26 cellular contexts compared by ENCODE assay signal in genomic region chr15:68303134-68303533, GRCh38.
"Had no signal": no experiment of that assay in that cellular context is flagged by ENCODE, and none has a peak within 500 bp of the region (broad histone marks: within the 10 kb centered on the region; RNA-seq: fewer than 3 reads in every experiment).

No MANE protein-coding gene starts in this region.

- H3K9me3 ChIP-seq: left lung, mucosa of descending colon, neutrophil, ovary, prostate gland, tibial nerve had no signal

- ATAC-seq: activated CD8-positive, alpha-beta T cell treated with anti-CD3 and anti-CD28 coated beads for 36 hours; activated naive CD4-positive, alpha-beta T cell treated with anti-CD3 and anti-CD28 coated beads, Interleukin-2, amount 50 U/mL, for 72 hours; activated T-cell treated with anti-CD3 and anti-CD28 coated beads, Interleukin-2, amount 50 U/mL, for 72 hours; left lung; mucosa of descending colon had no signal

- H3K36me3 Mint-ChIP-seq: activated naive CD4-positive, alpha-beta T cell treated with anti-CD3 and anti-CD28 coated beads, Interleukin-2, amount 50 U/mL, for 72 hours had no signal

- H3K4me3 Mint-ChIP-seq: activated CD8-positive, alpha-beta T cell treated with anti-CD3 and anti-CD28 coated beads for 36 hours; activated T-cell treated with anti-CD3 and anti-CD28 coated beads, Interleukin-2, amount 50 U/mL, for 72 hours; central memory CD8-positive, alpha-beta T cell; nephron had no signal

- H3K27ac ChIP-seq: dorsolateral prefrontal cortex, left lung, neutrophil, ovary, prostate gland, tibial nerve had no signal

- H3K27ac Mint-ChIP-seq: activated CD8-positive, alpha-beta T cell treated with anti-CD3 and anti-CD28 coated beads for 36 hours; activated T-cell treated with anti-CD3 and anti-CD28 coated beads, Interleukin-2, amount 50 U/mL, for 72 hours; nephron had no signal

- H3K27me3 ChIP-seq: dorsolateral prefrontal cortex, left lung, ovary, tibial nerve had no signal

- H3K4me3 ChIP-seq: dorsolateral prefrontal cortex, left lung, lung, mucosa of descending colon, ovary, prostate gland, tibial nerve had no signal

- H3K9me3 Mint-ChIP-seq: activated CD8-positive, alpha-beta T cell treated with anti-CD3 and anti-CD28 coated beads for 36 hours; activated naive CD4-positive, alpha-beta T cell treated with anti-CD3 and anti-CD28 coated beads, Interleukin-2, amount 50 U/mL, for 72 hours; activated T-cell treated with anti-CD3 and anti-CD28 coated beads, Interleukin-2, amount 50 U/mL, for 72 hours; central memory CD8-positive, alpha-beta T cell; nephron had no signal

- H3K4me1 ChIP-seq: prostate gland had no signal

- H3K36me3 ChIP-seq: left lung, neutrophil, ovary, prostate gland, tibial nerve had no signal

- FAIRE-seq: bronchial epithelial cell, colon, frontal cortex, islet of Langerhans had no signal

- DNase-seq: activated CD4-positive, alpha-beta T cell treated with anti-CD3 and anti-CD28 coated beads, Interleukin-2, amount 50 U/mL, for 1 hour; activated CD8-positive, alpha-beta T cell treated with anti-CD3 and anti-CD28 coated beads for 36 hours; activated naive CD4-positive, alpha-beta T cell; activated T-cell treated with anti-CD3 and anti-CD28 coated beads for 4 hours; activated T-cell treated with anti-CD3 and anti-CD28 coated beads, Interleukin-2, amount 50 U/mL, for 72 hours; effector memory CD4-positive, alpha-beta T cell; retina; stimulated activated CD4-positive, alpha-beta T cell treated with anti-CD3 and anti-CD28 coated beads, Interleukin-15, amount 100 ng/mL, for 24 hours; stimulated activated CD4-positive, alpha-beta T cell treated with anti-CD3 and anti-CD28 coated beads, Interleukin-2, amount 100 ng/mL, for 24 hours; stimulated activated naive CD4-positive, alpha-beta T cell; T1000 had no signal
